9 cellular contexts compared by ENCODE assay signal in the genomic region with DNA sequence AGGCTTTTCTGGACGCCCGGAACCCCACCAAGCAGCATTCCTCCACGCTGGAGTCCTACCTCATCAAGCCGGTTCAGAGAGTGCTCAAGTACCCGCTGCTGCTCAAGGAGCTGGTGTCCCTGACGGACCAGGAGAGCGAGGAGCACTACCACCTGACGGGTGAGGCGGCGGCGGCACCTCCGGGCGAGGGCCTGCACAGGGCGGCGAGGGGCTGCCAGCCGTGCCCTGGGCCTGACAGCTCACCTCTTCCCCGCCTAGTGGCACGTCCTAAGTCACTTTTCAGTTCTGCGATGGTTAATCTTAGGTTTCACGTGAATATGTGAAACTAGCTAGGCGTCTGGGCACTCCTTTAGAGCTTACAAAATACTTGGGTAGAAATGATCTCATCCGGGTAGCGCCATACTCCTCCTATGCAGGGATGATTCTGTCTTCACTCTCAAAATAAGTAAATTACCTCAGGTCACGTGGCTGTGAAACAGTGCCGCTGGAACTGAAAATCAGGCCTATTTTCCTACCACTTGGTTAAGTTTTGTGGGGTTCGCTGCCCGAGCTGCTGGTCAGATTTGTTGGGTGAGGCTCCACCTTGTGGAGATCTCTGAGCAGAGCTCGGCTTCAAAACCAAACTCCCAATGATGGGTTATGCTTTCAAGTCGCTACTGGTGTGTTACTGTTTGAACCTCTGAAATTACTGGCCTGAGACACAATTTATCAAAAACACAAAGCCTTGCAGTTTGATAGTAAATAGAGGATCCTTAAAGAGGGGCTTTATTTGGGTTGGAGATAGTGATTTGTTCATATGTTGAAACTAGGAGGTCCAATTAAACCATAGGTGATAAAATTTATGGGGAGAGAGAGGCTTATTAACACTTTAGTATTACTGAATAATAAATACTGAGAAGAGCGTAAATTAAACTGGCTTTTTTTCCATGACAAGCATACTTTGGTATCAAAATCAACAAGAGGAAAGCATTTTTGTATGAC. TPM values are rescaled to one million over a fixed set of nuclear protein-coding genes. Genes with fewer than 3 reads are reported as not detected.
DNase-seq lines count a peak whose midpoint lies in the region; ATAC-seq and TF ChIP-seq lines count a peak whose summit lies in the region.
"Had no signal": no experiment of that assay in that cellular context is flagged by ENCODE, and none has a peak within 500 bp of the region (broad histone marks: within the 10 kb centered on the region; RNA-seq: fewer than 3 reads in every experiment).

No MANE protein-coding gene starts in this region.

- no peak overlapping the region for H2AK5ac ChIP-seq in neuronal stem cell (ENCODE audit: low read depth, low read length)

- H3K9me3 ChIP-seq in neuronal stem cell (replicated peaks in 1 of 2; ENCODE audit: control insufficient read depth in 2 of 2, insufficient read depth in 1 of 2, low read depth in 1 of 2, low read length in 2 of 2) = peaks cover 0 to 5% of the 10 kb centered on the region in 2 donors

- no peak overlapping the region for H4K91ac ChIP-seq in neuronal stem cell (ENCODE audit: low read depth, low read length, poor library complexity)

- H3K36me3 ChIP-seq in neuronal stem cell (replicated peaks in 1 of 2; ENCODE audit: control insufficient read depth in 2 of 2, insufficient read depth in 2 of 2, low read length in 2 of 2) = peaks cover 18 to 96% of the 10 kb centered on the region in 2 donors

- H2BK12ac ChIP-seq in neuronal stem cell (ENCODE audit: low read length) = no peak overlapping the region

- H4K8ac ChIP-seq in neuronal stem cell (ENCODE audit: low read depth, low read length) = no peak overlapping the region

- H3K4ac ChIP-seq in neuronal stem cell (ENCODE audit: low read length) = no peak overlapping the region

- no peak overlapping the region for H3K14ac ChIP-seq in neuronal stem cell (ENCODE audit: low read length)

- no peaks in the 10 kb centered on the region for H3K79me1 ChIP-seq in neuronal stem cell (ENCODE audit: low read depth, low read length)

- WGBS in neuronal stem cell (ENCODE audit: extremely low coverage in 2 of 2, insufficient read length in 2 of 2, insufficient replicate concordance in 1 of 2), 2 donors = no CpG with 5 or more reads among the region's 30 CpGs

- no peak overlapping the region for H3K4me3 ChIP-seq in fibroblast of the aortic adventitia (ENCODE audit: low read depth, low read length)
- no peak overlapping the region for H3K4me3 ChIP-seq in neuronal stem cell (ENCODE audit: low read length in 2 of 2)

- peak; percentile 48 for ATAC-seq in HG03159 (IDR thresholded peaks at IDR 0.05; ENCODE audit: unreplicated experiment)

- H2BK15ac ChIP-seq in neuronal stem cell (ENCODE audit: low read length) = no peak overlapping the region

- TF ChIP-seq CTCF in VCaP (conservative IDR thresholded peaks at IDR 0.05) (peak; percentile 86), fibroblast of the aortic adventitia (IDR thresholded peaks at IDR 0.05; ENCODE audit: insufficient read depth, low read length) (peak; percentile 84)

- peak; percentile 73 for DNase-seq in activated effector memory CD4-positive, alpha-beta T cell treated with anti-CD3 and anti-CD28 coated beads, Interleukin-2, amount 50 U/mL, for 16 hours
- DNase-seq in activated effector memory CD4-positive, alpha-beta T cell treated with Interleukin-2 at 50 U/mL for 16 hours = no peak
- DNase-seq in fibroblast of the aortic adventitia (ENCODE audit: low read depth) (peak; percentile 80), neuronal stem cell (ENCODE audit: low spot score) (peak; percentile 23), NCI-H774 (lab: John Stamatoyannopoulos, UW) (no peak), activated gamma-delta T cell (lab: John Stamatoyannopoulos, UW) (no peak)

- no peak overlapping the region for H2BK120ac ChIP-seq in neuronal stem cell (ENCODE audit: low read depth, low read length)

- peaks cover 0 to 5% of the 10 kb centered on the region in 2 donors for H3K4me1 ChIP-seq in neuronal stem cell (ENCODE audit: control insufficient read depth in 2 of 2, insufficient read depth in 1 of 2, low read depth in 1 of 2, low read length in 2 of 2)

- H2AFZ ChIP-seq in neuronal stem cell (ENCODE audit: low read length) = no peak overlapping the region

- no peak overlapping the region for H3K9ac ChIP-seq in neuronal stem cell (ENCODE audit: low read depth, low read length, poor library complexity)

- peak overlapping the region; percentile 38 for H3K23ac ChIP-seq in neuronal stem cell (ENCODE audit: low read depth, low read length, poor library complexity)

- H3K27me3 ChIP-seq in neuronal stem cell (ENCODE audit: control insufficient read depth in 3 of 3, insufficient read depth in 3 of 3, low read depth in 1 of 3, low read length in 3 of 3) = no peaks in the 10 kb centered on the region

- no peak overlapping the region for H3K18ac ChIP-seq in neuronal stem cell (ENCODE audit: low read length)

- no peak overlapping the region for H2BK5ac ChIP-seq in neuronal stem cell (ENCODE audit: low read length)

- H3K4me2 ChIP-seq in neuronal stem cell (ENCODE audit: insufficient read depth, low read length, poor library complexity, severe bottlenecking) = no peak overlapping the region

- H3K27ac ChIP-seq in VCaP (no peak overlapping the region; the same call in 1 of the 2 replicates), neuronal stem cell (replicated peaks; ENCODE audit: low read length) (no peak overlapping the region)

RNA-seq across cellular contexts. Expression of a gene that starts 15.5 kb away (rescaled TPM):
- not detected in 2 replicates for total RNA-seq in fibroblast of the aortic adventitia (ENCODE audit: low replicate concordance)
- not detected for polyA plus RNA-seq in neuronal stem cell (2013, experiment 1 of 2)
- not detected for polyA plus RNA-seq in neuronal stem cell (2013, experiment 2 of 2)
- polyA plus RNA-seq: immature natural killer cell had no signal

Comparison
In these comparisons a context has a peak if more than half of its experiments do, and no peak if none do; other contexts are left out.
1. DNase-seq: peak in activated effector memory CD4-positive, alpha-beta T cell treated with anti-CD3 and anti-CD28 coated beads, Interleukin-2, amount 50 U/mL, for 16 hours (single experiment), fibroblast of the aortic adventitia (single experiment) and neuronal stem cell (single experiment); none in activated effector memory CD4-positive, alpha-beta T cell treated with Interleukin-2 at 50 U/mL for 16 hours (single experiment), NCI-H774 (single experiment) and activated gamma-delta T cell (single experiment).